14 cellular contexts compared by ENCODE assay signal in the genomic region with DNA sequence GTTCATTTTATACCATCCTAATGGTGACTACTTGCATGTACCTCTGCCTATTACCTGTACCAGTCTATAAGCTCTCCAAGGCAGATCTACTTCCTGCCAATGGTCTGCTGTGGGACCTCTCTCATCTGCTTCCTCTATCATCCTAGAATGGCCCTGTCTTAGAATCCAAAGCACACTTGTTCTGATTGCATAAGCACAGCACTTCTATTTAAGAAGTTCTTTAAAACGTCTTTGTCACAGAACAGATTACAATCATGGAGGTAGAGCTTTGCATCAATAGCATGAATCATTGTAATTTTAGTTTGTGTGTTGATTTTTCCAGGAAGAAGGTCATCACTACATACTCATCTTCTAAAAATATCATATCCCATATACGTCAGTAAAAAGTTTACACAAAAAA.
A peak's percentile ranks its signal among the peaks of the same experiment; 100 is the strongest.
DNase-seq lines count a peak whose midpoint lies in the region; ATAC-seq and TF ChIP-seq lines count a peak whose summit lies in the region.
"Had no signal": no experiment of that assay in that cellular context is flagged by ENCODE, and none has a peak within 500 bp of the region (broad histone marks: within the 10 kb centered on the region; RNA-seq: fewer than 3 reads in every experiment).

No MANE protein-coding gene starts in this region.

- in situ Hi-C loops in IMR-90 (cut with MboI; ENCODE audit: low sequenced_read_pairs) = no loop called here

- H3K18ac ChIP-seq in IMR-90 (ENCODE audit: low read depth, low read length) (no peak overlapping the region), mesenchymal stem cell (ENCODE audit: low read depth in 1 of 2, low read length in 2 of 2) (no peak overlapping the region)

- peak overlapping the region; percentile 9; the same call in 1 of the 2 replicates for H3K4me2 ChIP-seq in IMR-90 (ENCODE audit: low read depth, low read length)
- H3K4me2 ChIP-seq in mesenchymal stem cell (ENCODE audit: low read length, poor library complexity, severe bottlenecking) = no peak overlapping the region

- no peaks in the 10 kb centered on the region; a peak in 1 of 4 replicates for H3K79me1 ChIP-seq in IMR-90 (ENCODE audit: low read depth in 1 of 2, low read length in 2 of 2)
- H3K79me1 ChIP-seq in mesenchymal stem cell (replicated peaks; ENCODE audit: low read length, poor library complexity, severe bottlenecking) = no peaks in the 10 kb centered on the region

- H4K5ac ChIP-seq in IMR-90 (ENCODE audit: low read depth, low read length) = no peak overlapping the region

- DNase-seq in SIG-M5 treated with dmso at 0.1 percent for 504 hours (lab: John Stamatoyannopoulos, UW; ENCODE audit: unreplicated experiment) = peak; percentile 66
- DNase-seq in SIG-M5 (lab: John Stamatoyannopoulos, UW) = no peak
- DNase-seq in IMR-90 = peak; percentile 88
- peak; percentile 53 for DNase-seq in adipocyte (ENCODE audit: low read depth)
- DNase-seq in mesenchymal stem cell = peak; percentile 36
- DNase-seq in uterus = no peak
- DNase-seq in NCI-H1417 (lab: John Stamatoyannopoulos, UW) = no peak
- DNase-seq: 8988T, kidney, NCI-H2171 had no signal

- no peaks in the 10 kb centered on the region for H3K36me3 ChIP-seq in IMR-90 (ENCODE audit: control insufficient read depth, insufficient read depth, low read length)
- H3K36me3 ChIP-seq in adipocyte (ENCODE audit: control insufficient read depth, insufficient read depth, low read length, severe bottlenecking) = no peaks in the 10 kb centered on the region
- H3K36me3 ChIP-seq in mesenchymal stem cell (ENCODE audit: control insufficient read depth in 1 of 2, insufficient read depth in 2 of 2, low read depth in 1 of 2, low read length in 2 of 2) = no peaks in the 10 kb centered on the region
- no peaks in the 10 kb centered on the region for H3K36me3 ChIP-seq in uterus
- H3K36me3 ChIP-seq: HAP-1 had no signal

- H3K27ac ChIP-seq in IMR-90 (ENCODE audit: insufficient read depth, low read length) (no peak overlapping the region), mesenchymal stem cell (ENCODE audit: low read length, poor library complexity, severe bottlenecking) (no peak overlapping the region), uterus (no peak overlapping the region)
- H3K27ac ChIP-seq: coronary artery, skin epidermis had no signal

- H2BK120ac ChIP-seq in IMR-90 (ENCODE audit: low read depth, low read length) = no peak overlapping the region
- H2BK120ac ChIP-seq in mesenchymal stem cell (ENCODE audit: low read depth, low read length) = no peak overlapping the region

- H4K8ac ChIP-seq in IMR-90 (ENCODE audit: low read depth in 2 of 2, low read length in 2 of 2) = 0 out of 4 replicates have a peak overlapping the region, but pooled peaks of 1 of the 2 experiments have one; percentile 50
- no peak overlapping the region for H4K8ac ChIP-seq in mesenchymal stem cell (ENCODE audit: low read length)

- H3K27me3 ChIP-seq in IMR-90 (ENCODE audit: control insufficient read depth, insufficient read depth, low read length) = no peaks in the 10 kb centered on the region
- H3K27me3 ChIP-seq in adipocyte (replicated peaks; ENCODE audit: control insufficient read depth, insufficient read depth, low read length) = no peaks in the 10 kb centered on the region
- H3K27me3 ChIP-seq in mesenchymal stem cell (ENCODE audit: control insufficient read depth in 1 of 2, insufficient read depth in 1 of 2, low read length in 2 of 2) = no peaks in the 10 kb centered on the region
- H3K27me3 ChIP-seq in uterus = no peaks in the 10 kb centered on the region

- peaks cover 3% of the 10 kb centered on the region; the same call in 1 of the 2 replicates for H3K9me1 ChIP-seq in IMR-90 (ENCODE audit: insufficient read depth, low read length)

- H2BK15ac ChIP-seq in IMR-90 (ENCODE audit: low read depth, low read length) (no peak overlapping the region), mesenchymal stem cell (ENCODE audit: low read depth, poor library complexity, severe bottlenecking) (no peak overlapping the region)

- H3K4me1 ChIP-seq in IMR-90 (ENCODE audit: control insufficient read depth, insufficient read depth, low read length) (peaks cover 2% of the 10 kb centered on the region; the same call in 1 of the 2 replicates), adipocyte (ENCODE audit: control insufficient read depth, insufficient read depth, low read length) (peaks cover 10% of the 10 kb centered on the region), mesenchymal stem cell (ENCODE audit: control insufficient read depth, insufficient read depth, low read depth, low read length) (no peaks in the 10 kb centered on the region), uterus (no peaks in the 10 kb centered on the region)
- H3K4me1 ChIP-seq: HAP-1 had no signal

- no TSS peak for BruUV-seq in IMR-90 (replicated peaks; lab: Mats Ljungman, UMichigan)

- POLR2A ChIA-PET in IMR-90 (lab: Charles Lee; ENCODE audit: unreplicated experiment) = no interaction called here

- WGBS in IMR-90 (ENCODE audit: extremely low coverage in 2 of 2, insufficient read length in 1 of 2), 2 experiments = no CpG with 5 or more reads among the region's 2 CpGs
- no CpG with 5 or more reads among the region's 2 CpGs for WGBS in mesenchymal stem cell

- no peak overlapping the region for H2BK20ac ChIP-seq in IMR-90 (ENCODE audit: low read depth, low read length)

- no peak for TF ChIP-seq CTCF in IMR-90 (conservative IDR thresholded peaks at IDR 0.05; ENCODE audit: low read depth, low read length)
- TF ChIP-seq CTCF in uterus (IDR thresholded peaks at IDR 0.05) = no peak

- H2AK5ac ChIP-seq in IMR-90 (ENCODE audit: low read depth, low read length) (no peak overlapping the region; the same call in 1 of the 2 replicates), mesenchymal stem cell (ENCODE audit: low read length, severe bottlenecking) (no peak overlapping the region)

- H2AFZ ChIP-seq in IMR-90 (replicated peaks; ENCODE audit: low read length, poor library complexity) = no peak overlapping the region
- no peak overlapping the region for H2AFZ ChIP-seq in mesenchymal stem cell (ENCODE audit: low read depth, low read length)

- no peak overlapping the region for H4K91ac ChIP-seq in IMR-90 (ENCODE audit: insufficient read depth, low read depth, low read length)
- no peak overlapping the region for H4K91ac ChIP-seq in mesenchymal stem cell (ENCODE audit: low read length)

- H3K4me3 ChIP-seq in IMR-90 (ENCODE audit: insufficient read depth, low read depth, low read length) (no peak overlapping the region), adipocyte (ENCODE audit: low read length) (no peak overlapping the region), mesenchymal stem cell (ENCODE audit: insufficient read depth in 1 of 2, low read depth in 1 of 2, low read length in 2 of 2) (no peak overlapping the region), uterus (no peak overlapping the region)
- H3K4me3 ChIP-seq: coronary artery, HAP-1, skin epidermis had no signal

- H3K4ac ChIP-seq in IMR-90 (ENCODE audit: low read depth, low read length) (no peak overlapping the region), mesenchymal stem cell (ENCODE audit: low read depth in 1 of 2, low read length in 2 of 2) (no peak overlapping the region)

- peak overlapping the region; percentile 29 for H2BK5ac ChIP-seq in IMR-90 (ENCODE audit: low read depth, low read length, poor library complexity, severe bottlenecking)
- no peak overlapping the region for H2BK5ac ChIP-seq in mesenchymal stem cell (ENCODE audit: low read depth, low read length, poor library complexity, severe bottlenecking)

- H3K14ac ChIP-seq in IMR-90 (replicated peaks; ENCODE audit: low read depth, low read length) (no peak overlapping the region), mesenchymal stem cell (ENCODE audit: low read length in 2 of 2) (no peak overlapping the region)

- ATAC-seq in IMR-90 (ENCODE audit: low read depth) (peak; percentile 32; the same call in 1 of the 2 replicates), HG03342 (IDR thresholded peaks at IDR 0.05; ENCODE audit: unreplicated experiment) (no peak)

- no peaks in the 10 kb centered on the region for H4K20me1 ChIP-seq in IMR-90 (ENCODE audit: insufficient read depth, low read length)

- H3K9ac ChIP-seq in IMR-90 (ENCODE audit: low read depth, low read length) = no peak overlapping the region
- no peak overlapping the region for H3K9ac ChIP-seq in adipocyte (ENCODE audit: low read length)
- no peak overlapping the region for H3K9ac ChIP-seq in mesenchymal stem cell (ENCODE audit: low read length)

- dilution Hi-C loops in IMR-90 (cut with HindIII; ENCODE audit: low sequenced_read_pairs, unreplicated experiment) = no loop called here

- H3K9me3 ChIP-seq in IMR-90 (ENCODE audit: control insufficient read depth, insufficient read depth, low read length) (no peaks in the 10 kb centered on the region), adipocyte (ENCODE audit: control insufficient read depth, low read length) (no peaks in the 10 kb centered on the region), mesenchymal stem cell (ENCODE audit: control insufficient read depth, low read length) (no peaks in the 10 kb centered on the region), uterus (no peaks in the 10 kb centered on the region)
- H3K9me3 ChIP-seq: HAP-1 had no signal

- no peak overlapping the region for H2AK9ac ChIP-seq in IMR-90 (replicated peaks; ENCODE audit: low read depth, low read length, poor library complexity)

- TF ChIP-seq RAD21 in IMR-90 (IDR thresholded peaks at IDR 0.05; ENCODE audit: low read length) = no peak

- H2BK12ac ChIP-seq in mesenchymal stem cell (ENCODE audit: low read length in 2 of 2) = no peak overlapping the region

- intact Hi-C loops in IMR-90 (cut with micrococcal nuclease) = no loop called here
- intact Hi-C loops in uterus (cut with DNase I; ENCODE audit: low total_unique reads) = no loop called here

- no peak overlapping the region for H3K56ac ChIP-seq in IMR-90 (ENCODE audit: extremely low read depth, insufficient read depth, low read length)

- H3K23ac ChIP-seq in IMR-90 (ENCODE audit: low read depth, low read length) = no peak overlapping the region
- no peak overlapping the region for H3K23ac ChIP-seq in mesenchymal stem cell (ENCODE audit: low read length in 2 of 2)

- no peak for TF ChIP-seq POLR2A in IMR-90 (IDR thresholded peaks at IDR 0.05; ENCODE audit: low read depth, low read length)
- no peak for TF ChIP-seq POLR2A in uterus (IDR thresholded peaks at IDR 0.05)

- CTCF ChIA-PET in IMR-90 (lab: Yijun Ruan, JAX) = no interaction called here

TF ChIP-seq in IMR-90, 13 proteins besides CTCF, POLR2A, EP300 and RAD21 (continues in another document):
- no peak for TF ChIP-seq MXI1 (IDR thresholded peaks at IDR 0.05; ENCODE audit: borderline replicate concordance, low read depth, low read length)
- TF ChIP-seq CEBPB (IDR thresholded peaks at IDR 0.05; ENCODE audit: low read depth, low read length) = peak; percentile 91
- no peak for TF ChIP-seq NFE2L2 (IDR thresholded peaks at IDR 0.05; ENCODE audit: low read depth, low read length)
- TF ChIP-seq CHD1 (IDR thresholded peaks at IDR 0.05; ENCODE audit: low read depth, low read length) = no peak

Comparison
In these comparisons a context has a peak if more than half of its experiments do, and no peak if none do; other contexts are left out.
1. DNase-seq: peak in SIG-M5 treated with dmso at 0.1 percent for 504 hours (single experiment), IMR-90 (single experiment), adipocyte (single experiment) and mesenchymal stem cell (single experiment); none in SIG-M5 (single experiment), uterus (0 of 2) and NCI-H1417 (0 of 3).